9 cellular contexts compared by ENCODE assay signal in the genomic region with DNA sequence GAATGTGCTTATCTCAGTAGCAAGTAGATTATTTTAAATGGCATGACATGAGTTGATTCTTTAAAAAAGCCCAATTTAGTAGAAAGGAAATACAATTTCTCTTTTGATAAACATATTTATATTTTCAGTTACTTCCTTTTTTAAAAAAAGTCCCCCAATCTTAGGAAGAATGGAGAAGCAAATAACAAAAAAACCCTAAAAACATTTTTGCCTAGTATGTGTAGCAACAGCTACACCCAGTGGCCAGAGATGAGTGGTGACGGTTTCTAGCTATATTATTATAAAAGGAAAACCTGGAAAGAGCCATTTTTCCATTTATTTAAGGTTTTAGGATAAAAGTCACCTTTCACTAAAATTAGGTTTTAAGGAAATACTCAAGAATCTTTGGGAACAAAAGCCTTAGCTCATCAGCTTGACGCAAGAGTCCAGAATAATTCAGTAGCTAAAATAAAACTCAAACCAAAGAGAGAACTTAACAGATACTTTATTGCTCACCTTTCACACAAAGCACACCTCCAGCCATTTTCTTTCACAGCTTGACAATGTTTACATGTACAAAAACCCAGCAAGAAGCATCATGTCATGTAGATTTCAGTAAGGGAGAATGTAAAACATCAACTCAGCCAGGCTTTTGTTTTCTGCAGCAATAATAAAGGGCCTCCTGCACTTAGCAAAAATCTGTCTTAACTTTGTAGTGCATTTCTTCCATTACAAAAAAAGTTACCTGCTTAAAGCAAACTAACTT. TPM values are rescaled to one million over a fixed set of nuclear protein-coding genes. Genes with fewer than 3 reads are reported as not detected.
A peak's percentile ranks its signal among the peaks of the same experiment; 100 is the strongest.
DNase-seq lines count a peak whose midpoint lies in the region; ATAC-seq and TF ChIP-seq lines count a peak whose summit lies in the region.
"Had no signal": no experiment of that assay in that cellular context is flagged by ENCODE, and none has a peak within 500 bp of the region (broad histone marks: within the 10 kb centered on the region; RNA-seq: fewer than 3 reads in every experiment).

No MANE protein-coding gene starts in this region.

- TF ChIP-seq POLR2A in suprapubic skin (IDR thresholded peaks at IDR 0.05): no peak

- no peaks in the 10 kb centered on the region for H3K27me3 ChIP-seq in iPS-18a (ENCODE audit: control insufficient read depth, insufficient read depth, low read length)
- H3K27me3 ChIP-seq in suprapubic skin: no peaks in the 10 kb centered on the region

- WGBS in suprapubic skin: 21% methylated on average over 2 of the region's 2 CpGs

- H3K4me1 ChIP-seq in iPS-18a (ENCODE audit: control insufficient read depth, low read depth, low read length) (peaks cover 36% of the 10 kb centered on the region), suprapubic skin (no peaks in the 10 kb centered on the region)

- TF ChIP-seq CTCF in suprapubic skin (IDR thresholded peaks at IDR 0.05): peak; percentile 65 to 82

- peak overlapping the region; percentile 45 for H3K4me3 ChIP-seq in iPS-18a (ENCODE audit: low read length)
- no peak overlapping the region for H3K4me3 ChIP-seq in suprapubic skin

- ATAC-seq in GM21576 (IDR thresholded peaks at IDR 0.05; ENCODE audit: unreplicated experiment): peak; percentile 54

- no peaks in the 10 kb centered on the region for H3K9me3 ChIP-seq in iPS-18a (ENCODE audit: control insufficient read depth, low read depth, low read length)
- no peaks in the 10 kb centered on the region for H3K9me3 ChIP-seq in suprapubic skin

- no peak for TF ChIP-seq EP300 in suprapubic skin (IDR thresholded peaks at IDR 0.05)

- H3K27ac ChIP-seq in iPS-18a (ENCODE audit: low read length): peak overlapping the region; percentile 87
- no peak overlapping the region for H3K27ac ChIP-seq in suprapubic skin

- peak; percentile 34 for DNase-seq in NCI-H2196 (lab: John Stamatoyannopoulos, UW; ENCODE audit: unreplicated experiment)
- DNase-seq in NCI-H2196 treated with DMSO at 0.1 percent for 48 hours (lab: John Stamatoyannopoulos, UW; ENCODE audit: unreplicated experiment): no peak
- DNase-seq in NCI-H1694 (lab: John Stamatoyannopoulos, UW): peak; percentile 39
- peak; percentile 22 for DNase-seq in amniotic epithelial cell (ENCODE audit: low read depth)
- no peak for DNase-seq in suprapubic skin (ENCODE audit: low spot score in 2 of 2)
- DNase-seq in NCI-H2107 treated with DMSO at 0.1 percent for 48 hours (lab: John Stamatoyannopoulos, UW; ENCODE audit: unreplicated experiment): no peak
- DNase-seq: activated naive CD8-positive, alpha-beta T cell treated with anti-CD3 and anti-CD28 coated beads, Interleukin-2, amount 10 ng/mL, durations not matched to agents 7 days and 5 days had no signal

- peaks cover 26% of the 10 kb centered on the region for H3K36me3 ChIP-seq in iPS-18a (ENCODE audit: control insufficient read depth, low read depth, low read length)
- peaks cover 47% of the 10 kb centered on the region for H3K36me3 ChIP-seq in suprapubic skin

- H3K9ac ChIP-seq in iPS-18a (ENCODE audit: low read length): peak overlapping the region; percentile 19

RNA-seq across cellular contexts. Expression of gene FAM98A, which starts 15.7 kb away (rescaled TPM):
- 10 to 100 TPM; 21.4 to 59.9 (median 30.8) TPM for total RNA-seq in suprapubic skin

Comparison
In these comparisons a context has a peak if more than half of its experiments do, and no peak if none do; other contexts are left out.
1. DNase-seq: peak in NCI-H2196 (single experiment), NCI-H1694 (single experiment) and amniotic epithelial cell (single experiment); none in NCI-H2196 treated with DMSO at 0.1 percent for 48 hours (single experiment), suprapubic skin (0 of 2) and NCI-H2107 treated with DMSO at 0.1 percent for 48 hours (single experiment).